19 cellular contexts compared by ENCODE assay signal in genomic region chr1:113375878-113376277, GRCh38. TPM values are rescaled to one million over a fixed set of nuclear protein-coding genes. Genes with fewer than 3 reads are reported as not detected.
DNase-seq lines count a peak whose midpoint lies in the region; ATAC-seq, FAIRE-seq and TF ChIP-seq lines count a peak whose summit lies in the region.
"Had no signal": no experiment of that assay in that cellular context is flagged by ENCODE, and none has a peak within 500 bp of the region (broad histone marks: within the 10 kb centered on the region; RNA-seq: fewer than 3 reads in every experiment).

No MANE protein-coding gene starts in this region.

- H2BK15ac ChIP-seq in mesenchymal stem cell (ENCODE audit: low read depth, poor library complexity, severe bottlenecking): no peak overlapping the region

- H2BK120ac ChIP-seq in mesenchymal stem cell (ENCODE audit: low read depth, low read length): no peak overlapping the region

- TF ChIP-seq CTCF in HepG2 (CRISPR knock-in tag; IDR thresholded peaks at IDR 0.05): no peak
- TF ChIP-seq CTCF in right lobe of liver (IDR thresholded peaks at IDR 0.05): no peak
- TF ChIP-seq CTCF in esophagus muscularis mucosa (IDR thresholded peaks at IDR 0.05): no peak
- no peak for TF ChIP-seq CTCF in upper lobe of right lung (IDR thresholded peaks at IDR 0.05)

- peak; percentile 37; the same call in 2 of the 3 replicates for ATAC-seq in HepG2
- ATAC-seq in right lobe of liver: no peak
- no peak for ATAC-seq in aorta (ENCODE audit: low FRiP score)
- no peak for ATAC-seq in upper lobe of right lung
- ATAC-seq in HG03354 (IDR thresholded peaks at IDR 0.05; ENCODE audit: poor library complexity, severe bottlenecking, unreplicated experiment): no peak

- WGBS in HepG2 (ENCODE audit: low lambda C conversion rate): 13% methylated on average over 4 of the region's 5 CpGs
- 77% methylated on average over 5 of the region's 5 CpGs for whole genome bisulfite sequencing in right lobe of liver (ENCODE audit: insufficient coverage, low coverage, low lambda C conversion rate, missing lambda C conversion rate)
- 26% methylated on average over 5 of the region's 5 CpGs for WGBS in esophagus muscularis mucosa
- WGBS in mesenchymal stem cell: 77% methylated on average over 3 of the region's 5 CpGs
- 9 to 16% methylated on average over 5 of the region's 5 CpGs for WGBS in aorta, 2 donors

- H2BK12ac ChIP-seq in mesenchymal stem cell (ENCODE audit: low read length in 2 of 2): no peak overlapping the region

- H3K36me3 ChIP-seq in HepG2 (replicated peaks in 1 of 2; ENCODE audit: control insufficient read depth in 1 of 2, insufficient read depth in 2 of 2, low read length in 2 of 2): no peaks in the 10 kb centered on the region
- no peaks in the 10 kb centered on the region for H3K36me3 ChIP-seq in right lobe of liver
- H3K36me3 ChIP-seq in esophagus muscularis mucosa: no peaks in the 10 kb centered on the region
- no peaks in the 10 kb centered on the region for H3K36me3 ChIP-seq in mesenchymal stem cell (ENCODE audit: control insufficient read depth in 1 of 2, insufficient read depth in 2 of 2, low read depth in 1 of 2, low read length in 2 of 2)
- no peaks in the 10 kb centered on the region for H3K36me3 ChIP-seq in aorta (ENCODE audit: control insufficient read depth in 1 of 2, insufficient read depth in 2 of 2, low read length in 1 of 2)
- H3K36me3 ChIP-seq in upper lobe of right lung: no peaks in the 10 kb centered on the region

- H4K91ac ChIP-seq in mesenchymal stem cell (ENCODE audit: low read length): no peak overlapping the region

- H3K79me1 ChIP-seq in mesenchymal stem cell (replicated peaks; ENCODE audit: low read length, poor library complexity, severe bottlenecking): no peaks in the 10 kb centered on the region

- no peak for TF ChIP-seq POLR2A in HepG2 (IDR thresholded peaks at IDR 0.05; ENCODE audit: insufficient read depth in 1 of 2, low read depth in 2 of 2, low read length in 2 of 2)
- TF ChIP-seq POLR2A in right lobe of liver (IDR thresholded peaks at IDR 0.05): no peak
- no peak for TF ChIP-seq POLR2A in esophagus muscularis mucosa (IDR thresholded peaks at IDR 0.05; ENCODE audit: low read depth)

- no peak overlapping the region for H2BK5ac ChIP-seq in mesenchymal stem cell (ENCODE audit: low read depth, low read length, poor library complexity, severe bottlenecking)

- H3K4ac ChIP-seq in mesenchymal stem cell (ENCODE audit: low read depth in 1 of 2, low read length in 2 of 2): no peak overlapping the region

- H3K27ac ChIP-seq in HepG2 (ENCODE audit: extremely low read length, insufficient read depth, low read length): no peak overlapping the region
- no peak overlapping the region for H3K27ac ChIP-seq in right lobe of liver
- peak overlapping the region in 2 of 4 donors; percentile 4 to 17 for H3K27ac ChIP-seq in esophagus muscularis mucosa (replicated peaks in 1 of 4)
- no peak overlapping the region for H3K27ac ChIP-seq in mesenchymal stem cell (ENCODE audit: low read length, poor library complexity, severe bottlenecking)
- peak overlapping the region in 1 of 2 donors; percentile 54 for H3K27ac ChIP-seq in aorta (ENCODE audit: low read depth in 1 of 2, low read length in 2 of 2)
- H3K27ac ChIP-seq in upper lobe of right lung: no peak overlapping the region
- H3K27ac ChIP-seq: VCaP had no signal

- H4K20me1 ChIP-seq in HepG2 (ENCODE audit: insufficient read depth, low read length): no peaks in the 10 kb centered on the region

- peak overlapping the region; percentile 62 for H2AFZ ChIP-seq in HepG2 (ENCODE audit: low read length)
- H2AFZ ChIP-seq in mesenchymal stem cell (ENCODE audit: low read depth, low read length): no peak overlapping the region

- TF ChIP-seq EP300 in HepG2 (IDR thresholded peaks at IDR 0.05; ENCODE audit: low read depth in 2 of 2, low read length in 2 of 2) (no peak), HepG2 (CRISPR knock-in tag; IDR thresholded peaks at IDR 0.05; ENCODE audit: borderline replicate concordance) (no peak), esophagus muscularis mucosa (IDR thresholded peaks at IDR 0.05) (no peak)

- H3K23ac ChIP-seq in mesenchymal stem cell (ENCODE audit: low read length in 2 of 2): no peak overlapping the region

- peak overlapping the region; percentile 25; the same call in 1 of the 2 replicates for H3K4me2 ChIP-seq in HepG2 (ENCODE audit: low read depth, low read length)
- no peak overlapping the region for H3K4me2 ChIP-seq in mesenchymal stem cell (ENCODE audit: low read length, poor library complexity, severe bottlenecking)

- H4K8ac ChIP-seq in mesenchymal stem cell (ENCODE audit: low read length): no peak overlapping the region

- intact Hi-C loops in HepG2 (cut with micrococcal nuclease; ENCODE audit: unreplicated experiment) (no loop called here), right lobe of liver (cut with DNase I) (no loop called here), esophagus muscularis mucosa (cut with DNase I) (loop anchor here (10.0 kb wide), 1 partner anchor 309 kb away; no protein-coding TSS in a partner anchor), aorta (cut with DNase I) (no loop called here), upper lobe of right lung (cut with DNase I) (no loop called here)

- H3K18ac ChIP-seq in mesenchymal stem cell (ENCODE audit: low read depth in 1 of 2, low read length in 2 of 2): no peak overlapping the region

- in situ Hi-C loops in HepG2 (cut with HindIII; ENCODE audit: extremely low pct_ligation_motif_present, low pct_unique_long_range_greater_than_20kb): no loop called here

- H3K9ac ChIP-seq in HepG2 (ENCODE audit: insufficient read depth, low read depth, low read length) (no peak overlapping the region), mesenchymal stem cell (ENCODE audit: low read length) (peak overlapping the region; percentile 6)

- H3K4me1 ChIP-seq in HepG2 (ENCODE audit: insufficient read depth, low read length): peaks cover 15% of the 10 kb centered on the region
- H3K4me1 ChIP-seq in right lobe of liver: no peaks in the 10 kb centered on the region
- H3K4me1 ChIP-seq in esophagus muscularis mucosa: peaks cover 0 to 11% (median 8%) of the 10 kb centered on the region in 4 donors
- no peaks in the 10 kb centered on the region for H3K4me1 ChIP-seq in mesenchymal stem cell (ENCODE audit: control insufficient read depth, insufficient read depth, low read depth, low read length)
- peaks cover 0 to 4% of the 10 kb centered on the region in 2 donors for H3K4me1 ChIP-seq in aorta (ENCODE audit: control insufficient read depth in 1 of 2, insufficient read depth in 2 of 2, low read length in 2 of 2)
- no peaks in the 10 kb centered on the region for H3K4me1 ChIP-seq in upper lobe of right lung

- TF ChIP-seq RAD21 in HepG2 (CRISPR knock-in tag; IDR thresholded peaks at IDR 0.05): no peak

- DNase-seq in HepG2 (ENCODE audit: low spot score) (no peak), right lobe of liver (no peak), esophagus muscularis mucosa (ENCODE audit: extremely low spot score) (no peak), mesenchymal stem cell (no peak), aorta (no peak), upper lobe of right lung (no peak), mucosa of gallbladder (ENCODE audit: low spot score) (no peak)
- DNase-seq: activated CD4-positive, alpha-beta T cell treated with anti-CD3 and anti-CD28 coated beads, Interleukin-2, amount 50 U/mL, for 1 hour; GOT3; head of caudate nucleus; NCI-H2171; NCI-H524; RPMI8226; stimulated activated CD4-positive, alpha-beta T cell treated with anti-CD3 and anti-CD28 coated beads, Interleukin-15, amount 100 ng/mL, for 24 hours had no signal

- H3K9me3 ChIP-seq in HepG2 (ENCODE audit: low read length): no peaks in the 10 kb centered on the region
- no peaks in the 10 kb centered on the region for H3K9me3 ChIP-seq in right lobe of liver
- H3K9me3 ChIP-seq in esophagus muscularis mucosa: no peaks in the 10 kb centered on the region
- no peaks in the 10 kb centered on the region for H3K9me3 ChIP-seq in mesenchymal stem cell (ENCODE audit: control insufficient read depth, low read length)
- H3K9me3 ChIP-seq in aorta (ENCODE audit: control insufficient read depth, low read length): no peaks in the 10 kb centered on the region
- H3K9me3 ChIP-seq in upper lobe of right lung: no peaks in the 10 kb centered on the region

- CTCF ChIA-PET in HepG2 (lab: Yijun Ruan, JAX; ENCODE audit: low intra/inter-chr PET ratio, low total read pairs): no interaction called here

- POLR2A ChIA-PET in HepG2 (lab: Yijun Ruan, JAX): no interaction called here

- FAIRE-seq in HepG2 (lab: Jason Lieb, UNC): no peak
- FAIRE-seq: A204.1, colon had no signal

- H3K4me3 ChIP-seq in HepG2 (replicated peaks in 1 of 3; ENCODE audit: insufficient read depth in 1 of 3, low read depth in 2 of 3, low read length in 3 of 3): no peak overlapping the region; a peak in 2 of 6 replicates
- no peak overlapping the region for H3K4me3 ChIP-seq in right lobe of liver
- peak overlapping the region; percentile 13 to 47 (median 21) for H3K4me3 ChIP-seq in esophagus muscularis mucosa
- H3K4me3 ChIP-seq in mesenchymal stem cell (ENCODE audit: insufficient read depth in 1 of 2, low read depth in 1 of 2, low read length in 2 of 2): peak overlapping the region in 1 of 2 experiments; percentile 50
- H3K4me3 ChIP-seq in aorta (ENCODE audit: low read length in 2 of 2): peak overlapping the region; percentile 40 to 48
- H3K4me3 ChIP-seq in upper lobe of right lung: no peak overlapping the region
- H3K4me3 ChIP-seq: lung had no signal

- no peaks in the 10 kb centered on the region for H3K27me3 ChIP-seq in HepG2 (ENCODE audit: control insufficient read depth in 1 of 2, insufficient read depth in 2 of 2, low read length in 2 of 2)
- no peaks in the 10 kb centered on the region for H3K27me3 ChIP-seq in right lobe of liver
- no peaks in the 10 kb centered on the region for H3K27me3 ChIP-seq in esophagus muscularis mucosa
- H3K27me3 ChIP-seq in mesenchymal stem cell (ENCODE audit: control insufficient read depth in 1 of 2, insufficient read depth in 1 of 2, low read length in 2 of 2): no peaks in the 10 kb centered on the region
- no peaks in the 10 kb centered on the region for H3K27me3 ChIP-seq in aorta (ENCODE audit: control insufficient read depth in 1 of 2, insufficient read depth in 2 of 2, low read length in 1 of 2)
- H3K27me3 ChIP-seq in upper lobe of right lung: no peaks in the 10 kb centered on the region

- BruUV-seq in HepG2 (replicated peaks; lab: Mats Ljungman, UMichigan): no TSS peak

- no peaks in the 10 kb centered on the region for H3K79me2 ChIP-seq in HepG2 (ENCODE audit: insufficient read depth, low read length)

- no peak overlapping the region for H3K14ac ChIP-seq in mesenchymal stem cell (ENCODE audit: low read length in 2 of 2)

- no peak overlapping the region for H2AK5ac ChIP-seq in mesenchymal stem cell (ENCODE audit: low read length, severe bottlenecking)

RNA-seq across cellular contexts. Expression of gene MAGI3, which starts 14.4 kb away (rescaled TPM):
- total RNA-seq in HepG2 (2016; rRNA removed; fragmentation: Illumina TruSeq; extraction: Trizol) (11.3 and 11.8 TPM in 2 replicates), right lobe of liver (10 to 100 TPM in 5 of 6 experiments, 1 to 10 TPM in 1; 8.5 to 14.5 (median 12.3) TPM), esophagus muscularis mucosa (10 to 100 TPM; 14.6 to 21.7 (median 16.4) TPM), aorta (10 to 100 TPM; 15.0 to 21.7 TPM), upper lobe of right lung (70.5 TPM), mucosa of gallbladder (22.3 TPM)
- 2.4 and 2.5 TPM in 2 replicates for total RNA-seq in HepG2 (2016; cell fraction: cytosol; rRNA removed; fragmentation: Illumina TruSeq; extraction: Trizol; ENCODE audit: low read depth)
- 10.8 and 10.9 TPM in 2 replicates for total RNA-seq in HepG2 (2016; cell fraction: insoluble cytoplasmic fraction; rRNA removed; fragmentation: Illumina TruSeq; extraction: Trizol)
- 5.3 and 5.6 TPM in 2 replicates for total RNA-seq in HepG2 (2016; cell fraction: membrane; rRNA removed; fragmentation: Illumina TruSeq; extraction: Trizol)
- 18.0 and 21.7 TPM in 2 replicates for total RNA-seq in HepG2 (2016; cell fraction: nucleus; rRNA removed; fragmentation: Illumina TruSeq; extraction: Trizol)
- polyA plus RNA-seq in HepG2 (2011; rRNA removed) (3.8 and 4.0 TPM in 2 replicates), aorta (1 to 10 TPM; 2.8 to 4.2 TPM)
- 1.9 and 3.0 TPM in 2 replicates for polyA plus RNA-seq in HepG2 (2011; cell fraction: cytosol; rRNA removed)
- 4.6 and 4.7 TPM in 2 replicates for polyA plus RNA-seq in HepG2 (2011; cell fraction: nucleus; rRNA removed)
- 6.0 and 6.8 TPM in 2 replicates for polyA plus RNA-seq in HepG2 (2012)
- 0.72 and 1.0 TPM in 2 replicates for polyA plus RNA-seq in HepG2 (2016; cell fraction: cytosol; fragmentation: Illumina TruSeq; extraction: Trizol; ENCODE audit: low read depth)
- polyA plus RNA-seq in HepG2 (2016; cell fraction: insoluble cytoplasmic fraction; fragmentation: Illumina TruSeq; extraction: Trizol; ENCODE audit: low read depth): 8.4 TPM in 2 replicates
- polyA plus RNA-seq in HepG2 (2016; cell fraction: membrane; fragmentation: Illumina TruSeq; extraction: Trizol; ENCODE audit: low read depth): 1.9 and 2.3 TPM in 2 replicates
- 6.9 and 7.8 TPM in 2 replicates for polyA plus RNA-seq in HepG2 (2016; cell fraction: nucleus; fragmentation: Illumina TruSeq; extraction: Trizol; ENCODE audit: insufficient read depth, low read depth)
- 10.8 and 19.5 TPM in 2 replicates for polyA minus RNA-seq in HepG2 (2011; rRNA and poly(A)+ RNA removed; ENCODE audit: low replicate concordance)
- polyA minus RNA-seq in HepG2 (2011; cell fraction: cytosol; rRNA and poly(A)+ RNA removed): 6.1 and 7.5 TPM in 2 replicates
- 57.9 and 58.3 TPM in 2 replicates for polyA minus RNA-seq in HepG2 (2011; cell fraction: nucleus; rRNA and poly(A)+ RNA removed)
- polyA plus RNA-seq in mesenchymal stem cell (2013, experiment 1 of 2): 2.7 TPM
- polyA plus RNA-seq in mesenchymal stem cell (2013, experiment 2 of 2): 2.6 TPM

Comparison
In these comparisons a context has a peak if more than half of its experiments do, and no peak if none do; other contexts are left out.
1. H3K4me3 ChIP-seq: peak in esophagus muscularis mucosa (4 of 4) and aorta (2 of 2); none in HepG2 (0 of 3), right lobe of liver (0 of 3) and upper lobe of right lung (single experiment).